Comparison of ENCODE assay signal across 20 cellular contexts in genomic region chr3:174242311-174243041, GRCh38.
"Had no signal": no experiment of that assay in that cellular context is flagged by ENCODE, and none has a peak within 500 bp of the region (broad histone marks: within the 10 kb centered on the region; RNA-seq: fewer than 3 reads in every experiment).

No MANE protein-coding gene starts in this region.

- H3K27me3 ChIP-seq: foreskin keratinocyte, neutrophil had no signal

- H3K9me3 ChIP-seq: neutrophil, SK-N-SH had no signal

- H3K4me1 ChIP-seq: foreskin keratinocyte had no signal

- H3K4me3 ChIP-seq: lung, skin epidermis had no signal

- DNase-seq: activated CD4-positive, alpha-beta T cell treated with anti-CD3 and anti-CD28 coated beads, Interleukin-2, amount 50 U/mL, for 1 hour; activated CD8-positive, alpha-beta memory T cell treated with anti-CD3 and anti-CD28 coated beads for 24 hours; activated naive CD8-positive, alpha-beta T cell treated with anti-CD3 and anti-CD28 coated beads for 36 hours; anterior cingulate cortex; dermis blood vessel endothelial cell; foreskin keratinocyte; glutamatergic neuron; naive B cell; SK-N-SH; stimulated activated CD4-positive, alpha-beta T cell treated with anti-CD3 and anti-CD28 coated beads, Interleukin-4, amount 100 ng/mL, for 4 hours; stimulated activated CD8-positive, alpha-beta memory T cell treated with anti-CD3 and anti-CD28 coated beads, Interleukin-4, amount 100 ng/mL, for 48 hours; stimulated activated naive CD4-positive, alpha-beta T cell treated with Interleukin-2 at 50 U/mL for 16 hours; T-cell; T-helper 9 cell; trophoblast cell had no signal

- H3K4me2 ChIP-seq: SK-N-SH had no signal

- H3K27ac ChIP-seq: epithelial cell of prostate, foreskin keratinocyte, neutrophil, skin epidermis had no signal

- H3K9ac ChIP-seq: SK-N-SH had no signal

- ATAC-seq: activated CD4-positive, CD25-positive, alpha-beta regulatory T cell treated with anti-CD3 and anti-CD28 coated beads, Interleukin-2, amount 50 U/mL, for 24 hours; foreskin keratinocyte; T-cell had no signal

- H3K36me3 ChIP-seq: neutrophil had no signal
